11 cellular contexts compared by ENCODE assay signal in the genomic region with DNA sequence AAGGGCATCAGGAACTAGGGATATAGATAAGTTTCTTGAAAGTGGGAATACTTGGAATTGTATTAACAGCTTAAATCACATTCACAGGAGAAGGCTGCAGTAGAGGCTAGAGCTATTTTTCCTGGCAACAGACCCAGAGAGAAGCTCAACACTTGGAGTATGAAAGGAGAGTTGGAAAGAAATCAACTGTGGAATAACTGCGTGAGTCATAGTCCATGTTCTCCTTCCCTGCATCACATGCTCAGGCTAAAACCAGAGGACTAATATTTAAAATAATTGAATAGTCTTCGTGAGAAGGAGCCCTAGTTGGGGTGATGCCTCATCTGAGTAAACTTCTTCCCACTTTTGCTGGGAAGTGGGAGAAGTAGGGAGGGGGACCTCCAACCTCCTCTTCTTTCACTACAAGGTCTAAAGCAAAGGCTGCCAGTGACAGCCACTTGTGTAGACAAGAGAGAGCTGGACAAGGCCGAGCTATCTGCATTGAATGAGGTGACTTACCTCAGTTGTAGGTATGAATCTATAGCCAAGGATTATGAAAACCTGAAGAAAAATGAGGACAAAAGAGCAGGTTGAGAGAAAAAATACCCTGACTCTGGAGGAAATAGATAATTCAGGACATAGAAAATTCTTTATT. TPM values are rescaled to one million over a fixed set of nuclear protein-coding genes. Genes with fewer than 3 reads are reported as not detected.
DNase-seq lines count a peak whose midpoint lies in the region; ATAC-seq and TF ChIP-seq lines count a peak whose summit lies in the region.
"Had no signal": no experiment of that assay in that cellular context is flagged by ENCODE, and none has a peak within 500 bp of the region (broad histone marks: within the 10 kb centered on the region; RNA-seq: fewer than 3 reads in every experiment).

No MANE protein-coding gene starts in this region.

- peaks cover 3% of the 10 kb centered on the region for H3K9me3 Mint-ChIP-seq in neural crest cell
- H3K9me3 Mint-ChIP-seq in activated naive CD4-positive, alpha-beta T cell treated with anti-CD3 and anti-CD28 coated beads, Interleukin-2, amount 50 U/mL, for 72 hours: peaks cover 0 to 8% of the 10 kb centered on the region in 2 donors
- H3K9me3 Mint-ChIP-seq: stimulated activated naive CD8-positive, alpha-beta T cell treated with anti-CD3 and anti-CD28 coated beads, Interleukin-15, Interleukin-2, amounts not matched to agents 100 ng/mL and 50 ng/mL, for 24 hours had no signal

- H3K4me1 Mint-ChIP-seq in neural crest cell: peaks cover 5% of the 10 kb centered on the region

- in situ Hi-C loops in SK-MEL-5 (cut with HindIII; ENCODE audit: low pct_unique_long_range_greater_than_20kb, low sequenced_read_pairs): no loop called here

- no peak for TF ChIP-seq CTCF in neural crest cell (conservative IDR thresholded peaks at IDR 0.05)

- DNase-seq in AG08396 (ENCODE audit: low spot score) (peak; percentile 75), SK-MEL-5 (ENCODE audit: low read depth, low spot score) (peak; percentile 58), fibroblast of peridontal ligament (ENCODE audit: extremely low read depth) (peak; percentile 97), neural crest cell (ENCODE audit: low read depth, low spot score) (no peak), DMS79 (lab: John Stamatoyannopoulos, UW) (no peak)
- DNase-seq in activated naive CD4-positive, alpha-beta T cell treated with anti-CD3 and anti-CD28 coated beads, Interleukin-2, amount 50 U/mL, for 72 hours (ENCODE audit: low spot score in 2 of 2): no peak
- DNase-seq: nucleus accumbens, SHP77 had no signal

- H3K27ac Mint-ChIP-seq in neural crest cell (ENCODE audit: unreplicated experiment): peak overlapping the region; percentile 72
- no peak overlapping the region for H3K27ac Mint-ChIP-seq in activated naive CD4-positive, alpha-beta T cell treated with anti-CD3 and anti-CD28 coated beads, Interleukin-2, amount 50 U/mL, for 72 hours
- H3K27ac Mint-ChIP-seq: stimulated activated naive CD8-positive, alpha-beta T cell treated with anti-CD3 and anti-CD28 coated beads, Interleukin-15, Interleukin-2, amounts not matched to agents 100 ng/mL and 50 ng/mL, for 24 hours had no signal

- H3K36me3 Mint-ChIP-seq in neural crest cell (ENCODE audit: low read depth): no peaks in the 10 kb centered on the region
- peaks cover 0 to 8% of the 10 kb centered on the region in 2 donors for H3K36me3 Mint-ChIP-seq in activated naive CD4-positive, alpha-beta T cell treated with anti-CD3 and anti-CD28 coated beads, Interleukin-2, amount 50 U/mL, for 72 hours

- H3K4me3 Mint-ChIP-seq in neural crest cell: no peak overlapping the region
- H3K4me3 Mint-ChIP-seq: stimulated activated naive CD8-positive, alpha-beta T cell treated with anti-CD3 and anti-CD28 coated beads, Interleukin-15, Interleukin-2, amounts not matched to agents 100 ng/mL and 50 ng/mL, for 24 hours had no signal

- no peaks in the 10 kb centered on the region for H3K27me3 Mint-ChIP-seq in neural crest cell (ENCODE audit: low read depth)
- H3K27me3 Mint-ChIP-seq: stimulated activated naive CD8-positive, alpha-beta T cell treated with anti-CD3 and anti-CD28 coated beads, Interleukin-15, Interleukin-2, amounts not matched to agents 100 ng/mL and 50 ng/mL, for 24 hours had no signal

- ATAC-seq in HG03378 (IDR thresholded peaks at IDR 0.05; ENCODE audit: unreplicated experiment) (no peak), GM18907 (IDR thresholded peaks at IDR 0.05; ENCODE audit: unreplicated experiment) (no peak)
- ATAC-seq in activated naive CD4-positive, alpha-beta T cell treated with anti-CD3 and anti-CD28 coated beads, Interleukin-2, amount 50 U/mL, for 72 hours: no peak

RNA-seq across cellular contexts. Expression of gene DYRK2, which starts 32.7 kb away (rescaled TPM):
- 27.3 and 28.8 TPM in 2 replicates for total RNA-seq in SK-MEL-5 (2014; rRNA removed; shearing (Covaris generic))
- 27.7 and 35.4 TPM in 2 replicates for polyA plus RNA-seq in SK-MEL-5 (2015; cell fraction: cytosol; rRNA removed)
- 49.6 and 52.3 TPM in 2 replicates for polyA plus RNA-seq in SK-MEL-5 (2015; cell fraction: nucleus; rRNA removed)
- total RNA-seq in neural crest cell: 47.3 and 48.1 TPM in 2 replicates
- total RNA-seq in activated naive CD4-positive, alpha-beta T cell treated with anti-CD3 and anti-CD28 coated beads, Interleukin-2, amount 50 U/mL, for 72 hours: 10 to 100 TPM; 27.2 to 34.3 TPM

Comparison
In these comparisons a context has a peak if more than half of its experiments do, and no peak if none do; other contexts are left out.
1. DNase-seq: peak in AG08396 (single experiment), SK-MEL-5 (single experiment) and fibroblast of peridontal ligament (single experiment); none in neural crest cell (single experiment), DMS79 (single experiment) and activated naive CD4-positive, alpha-beta T cell treated with anti-CD3 and anti-CD28 coated beads, Interleukin-2, amount 50 U/mL, for 72 hours (0 of 2).